ENCODE assay signal across 11 cellular contexts in genomic region chr6:331622-332521, GRCh38. TPM values are rescaled to one million over a fixed set of nuclear protein-coding genes. Genes with fewer than 3 reads are reported as not detected.
DNase-seq lines count a peak whose midpoint lies in the region; ATAC-seq and TF ChIP-seq lines count a peak whose summit lies in the region.
"Had no signal": no experiment of that assay in that cellular context is flagged by ENCODE, and none has a peak within 500 bp of the region (broad histone marks: within the 10 kb centered on the region; RNA-seq: fewer than 3 reads in every experiment).

No MANE protein-coding gene starts in this region.

- H3K27ac ChIP-seq in HEK293 (ENCODE audit: extremely low read depth, low read depth, low read length): no peak overlapping the region
- H3K27ac ChIP-seq: esophagus squamous epithelium had no signal

- ATAC-seq in activated T-cell treated with anti-CD3 and anti-CD28 coated beads, Interleukin-2, amount 50 U/mL, for 72 hours (replicated peaks in 1 of 2): peak; percentile 19 to 29
- ATAC-seq in HG03520 (IDR thresholded peaks at IDR 0.05; ENCODE audit: unreplicated experiment): peak; percentile 34
- peak; percentile 51 to 65 for ATAC-seq in stimulated activated naive B cell treated with anti-CD40 and anti-IgM and Interleukin-4, amounts not matched to agents 10 μg/mL and 1 μg/mL and 100 μg/mL, for 72 hours (replicated peaks)
- ATAC-seq in T-cell (replicated peaks in 1 of 4): no peak
- ATAC-seq: HCT116 had no signal

- peaks cover 0 to 1% of the 10 kb centered on the region in 2 donors for H3K36me3 Mint-ChIP-seq in activated T-cell treated with anti-CD3 and anti-CD28 coated beads, Interleukin-2, amount 50 U/mL, for 72 hours (ENCODE audit: insufficient read depth in 2 of 2)
- peaks cover 17 to 20% of the 10 kb centered on the region in 2 donors for H3K36me3 Mint-ChIP-seq in stimulated activated naive B cell treated with anti-CD40 and anti-IgM and Interleukin-4, amounts not matched to agents 10 μg/mL and 1 μg/mL and 100 μg/mL, for 72 hours
- H3K36me3 Mint-ChIP-seq in T-cell: no peaks in the 10 kb centered on the region

- H3K4me1 Mint-ChIP-seq in activated T-cell treated with anti-CD3 and anti-CD28 coated beads, Interleukin-2, amount 50 U/mL, for 72 hours (ENCODE audit: low read depth): peaks cover 8% of the 10 kb centered on the region
- H3K4me1 Mint-ChIP-seq in stimulated activated naive B cell treated with anti-CD40 and anti-IgM and Interleukin-4, amounts not matched to agents 10 μg/mL and 1 μg/mL and 100 μg/mL, for 72 hours: peaks cover 14 to 19% of the 10 kb centered on the region in 2 donors
- peaks cover 12 to 21% (median 12%) of the 10 kb centered on the region in 3 donors for H3K4me1 Mint-ChIP-seq in T-cell

- no peak for DNase-seq in activated T-cell treated with anti-CD3 and anti-CD28 coated beads, Interleukin-2, amount 50 U/mL, for 72 hours
- DNase-seq in activated T-cell treated with anti-CD3 and anti-CD28 coated beads for 4 hours (no peak), OCI-M1 (lab: John Stamatoyannopoulos, UW) (no peak), T-cell (no peak)
- no peak for DNase-seq in stimulated activated naive B cell treated with anti-CD40 and anti-IgM and Interleukin-4, amounts not matched to agents 10 μg/mL and 1 μg/mL and 100 μg/mL, for 72 hours
- no peak for DNase-seq in stimulated activated CD4-positive, alpha-beta T cell treated with anti-CD3 and anti-CD28 coated beads, Interleukin-2, amount 100 ng/mL, for 24 hours
- DNase-seq: activated naive CD4-positive, alpha-beta T cell treated with anti-CD3 and anti-CD28 coated beads, Interleukin-2, amount 10 ng/mL, durations not matched to agents 7 days and 5 days; esophagus squamous epithelium had no signal

- H3K9me3 Mint-ChIP-seq in activated T-cell treated with anti-CD3 and anti-CD28 coated beads, Interleukin-2, amount 50 U/mL, for 72 hours: no peaks in the 10 kb centered on the region
- no peaks in the 10 kb centered on the region for H3K9me3 Mint-ChIP-seq in stimulated activated naive B cell treated with anti-CD40 and anti-IgM and Interleukin-4, amounts not matched to agents 10 μg/mL and 1 μg/mL and 100 μg/mL, for 72 hours
- H3K9me3 Mint-ChIP-seq in T-cell: no peaks in the 10 kb centered on the region
- H3K9me3 Mint-ChIP-seq: activated naive CD4-positive, alpha-beta T cell treated with anti-CD3 and anti-CD28 coated beads, Interleukin-2, amount 10 ng/mL, durations not matched to agents 7 days and 5 days had no signal

- no peak overlapping the region for H3K4me3 Mint-ChIP-seq in activated T-cell treated with anti-CD3 and anti-CD28 coated beads, Interleukin-2, amount 50 U/mL, for 72 hours
- no peak overlapping the region for H3K4me3 Mint-ChIP-seq in stimulated activated naive B cell treated with anti-CD40 and anti-IgM and Interleukin-4, amounts not matched to agents 10 μg/mL and 1 μg/mL and 100 μg/mL, for 72 hours
- no peak overlapping the region for H3K4me3 Mint-ChIP-seq in T-cell
- H3K4me3 Mint-ChIP-seq: activated naive CD4-positive, alpha-beta T cell treated with anti-CD3 and anti-CD28 coated beads, Interleukin-2, amount 10 ng/mL, durations not matched to agents 7 days and 5 days had no signal

- H3K27ac Mint-ChIP-seq in activated T-cell treated with anti-CD3 and anti-CD28 coated beads, Interleukin-2, amount 50 U/mL, for 72 hours: no peak overlapping the region
- H3K27ac Mint-ChIP-seq in stimulated activated naive B cell treated with anti-CD40 and anti-IgM and Interleukin-4, amounts not matched to agents 10 μg/mL and 1 μg/mL and 100 μg/mL, for 72 hours: no peak overlapping the region
- H3K27ac Mint-ChIP-seq in T-cell: no peak overlapping the region
- H3K27ac Mint-ChIP-seq: activated naive CD4-positive, alpha-beta T cell treated with anti-CD3 and anti-CD28 coated beads, Interleukin-2, amount 10 ng/mL, durations not matched to agents 7 days and 5 days had no signal

- peaks cover 35% of the 10 kb centered on the region for H3K4me1 ChIP-seq in HEK293 (ENCODE audit: control insufficient read depth, insufficient read depth, low read length)

- peak; percentile 20; the same call in 1 of the 2 replicates for TF ChIP-seq CTCF in HEK293 (tag by site-specific recombination; IDR thresholded peaks at IDR 0.05)

- H3K9me3 ChIP-seq in HEK293 (ENCODE audit: control insufficient read depth, insufficient read depth, low read depth, low read length): no peaks in the 10 kb centered on the region
- H3K9me3 ChIP-seq: esophagus squamous epithelium had no signal

- CTCF ChIA-PET in HEK293 (lab: Yijun Ruan, JAX): interaction anchor here (0.5 to 2.8 kb wide), 6 partner anchors 9 to 1193 kb away, joined by 3 to 12 read pairs (median 4); no protein-coding TSS in a partner anchor
- CTCF ChIA-PET in T-cell (lab: Charles Lee): interaction anchor here in 1 of 2 donors (0.7 kb wide), 1 partner anchor 61 kb away, joined by 5 read pairs; no protein-coding TSS in a partner anchor

- no peaks in the 10 kb centered on the region for H3K27me3 Mint-ChIP-seq in activated T-cell treated with anti-CD3 and anti-CD28 coated beads, Interleukin-2, amount 50 U/mL, for 72 hours (ENCODE audit: low read depth)
- H3K27me3 Mint-ChIP-seq in stimulated activated naive B cell treated with anti-CD40 and anti-IgM and Interleukin-4, amounts not matched to agents 10 μg/mL and 1 μg/mL and 100 μg/mL, for 72 hours: no peaks in the 10 kb centered on the region
- no peaks in the 10 kb centered on the region for H3K27me3 Mint-ChIP-seq in T-cell

- POLR2A ChIA-PET in HEK293 (lab: Yijun Ruan, JAX) (interaction anchor here (0.6 kb wide), 1 partner anchor 32 kb away, joined by 6 read pairs; no protein-coding TSS in a partner anchor), T-cell (lab: Charles Lee) (interaction anchor here in 1 of 2 donors (0.6 kb wide), 1 partner anchor 9 kb away, joined by 3 read pairs; no protein-coding TSS in a partner anchor)

- H3K36me3 ChIP-seq in HEK293 (ENCODE audit: control insufficient read depth in 2 of 2, insufficient read depth in 1 of 2, low read length in 2 of 2): no peaks in the 10 kb centered on the region

- no peak overlapping the region for H3K4me3 ChIP-seq in HEK293 (ENCODE audit: low read depth, low read length)
- H3K4me3 ChIP-seq: esophagus squamous epithelium had no signal

TF ChIP-seq in HEK293, 187 proteins besides CTCF, POLR2A, EP300 and RAD21:
- TF ChIP-seq ZBTB17 (tag by site-specific recombination; IDR thresholded peaks at IDR 0.05): 0 out of 2 replicates have a peak, but pooled peaks have one; percentile 20
- no peak for TF ChIP-seq ZNF211 (tag by site-specific recombination; IDR thresholded peaks at IDR 0.05; ENCODE audit: low read depth)
- TF ChIP-seq ZNF114 (tag by site-specific recombination; IDR thresholded peaks at IDR 0.05): no peak
- peak; percentile 10; the same call in 1 of the 2 replicates for TF ChIP-seq SCRT2 (tag by site-specific recombination; IDR thresholded peaks at IDR 0.05)
- no peak for TF ChIP-seq RBAK (tag by site-specific recombination; IDR thresholded peaks at IDR 0.05)
- TF ChIP-seq ZNF654 (tag by site-specific recombination; IDR thresholded peaks at IDR 0.05; ENCODE audit: low read depth): no peak
- no peak for TF ChIP-seq ZNF747 (tag by site-specific recombination; IDR thresholded peaks at IDR 0.05)
- TF ChIP-seq ZNF416 (tag by site-specific recombination; IDR thresholded peaks at IDR 0.05): no peak
- no peak for TF ChIP-seq ZNF202 (tag by site-specific recombination; IDR thresholded peaks at IDR 0.05; ENCODE audit: borderline replicate concordance)
- no peak for TF ChIP-seq TRIM28 (IDR thresholded peaks at IDR 0.05; ENCODE audit: borderline replicate concordance, low read length)
- TF ChIP-seq ZIC2 (tag by site-specific recombination; IDR thresholded peaks at IDR 0.05): peak; percentile 68
- peak; percentile 66 for TF ChIP-seq EGR2 (tag by site-specific recombination; IDR thresholded peaks at IDR 0.05; ENCODE audit: low read depth)
- no peak for TF ChIP-seq OSR2 (tag by site-specific recombination; IDR thresholded peaks at IDR 0.05)
- no peak for TF ChIP-seq ZNF354C (tag by site-specific recombination; IDR thresholded peaks at IDR 0.05; ENCODE audit: borderline replicate concordance, low read depth)
- no peak for TF ChIP-seq SCRT1 (tag by site-specific recombination; IDR thresholded peaks at IDR 0.05; ENCODE audit: borderline replicate concordance)
- TF ChIP-seq YY1 (tag by site-specific recombination; IDR thresholded peaks at IDR 0.05): peak; percentile 52; the same call in 1 of the 2 replicates
- TF ChIP-seq ZNF18 (tag by site-specific recombination; IDR thresholded peaks at IDR 0.05): peak; percentile 14; the same call in 1 of the 2 replicates
- no peak for TF ChIP-seq KLF7 (tag by site-specific recombination; IDR thresholded peaks at IDR 0.05; ENCODE audit: borderline replicate concordance)
- TF ChIP-seq ZFHX2 (tag by site-specific recombination; conservative IDR thresholded peaks at IDR 0.05): peak; percentile 62

RNA-seq across cellular contexts. Expression of gene DUSP22, which starts 39.6 kb away (rescaled TPM):
- total RNA-seq in activated T-cell treated with anti-CD3 and anti-CD28 coated beads, Interleukin-2, amount 50 U/mL, for 72 hours: 10 to 100 TPM; 43.6 to 48.6 TPM
- total RNA-seq in T-cell: 10 to 100 TPM; 32.0 to 52.4 (median 42.1) TPM

RNA-seq across cellular contexts. Expression of gene IRF4, which starts 59.7 kb away (rescaled TPM):
- total RNA-seq in activated T-cell treated with anti-CD3 and anti-CD28 coated beads, Interleukin-2, amount 50 U/mL, for 72 hours: 100 to 1,000 TPM; 554 to 602 TPM
- 10 to 100 TPM; 16.9 to 67.2 (median 28.4) TPM for total RNA-seq in T-cell

Comparison
In these comparisons a context has a peak if more than half of its experiments do, and no peak if none do; other contexts are left out.
1. ATAC-seq: peak in activated T-cell treated with anti-CD3 and anti-CD28 coated beads, Interleukin-2, amount 50 U/mL, for 72 hours (2 of 2), HG03520 (single experiment) and stimulated activated naive B cell treated with anti-CD40 and anti-IgM and Interleukin-4, amounts not matched to agents 10 μg/mL and 1 μg/mL and 100 μg/mL, for 72 hours (2 of 2); none in T-cell (0 of 4).
2. RNA of gene IRF4, which starts 59.7 kb away (total RNA-seq): 554 to 602 TPM in activated T-cell treated with anti-CD3 and anti-CD28 coated beads, Interleukin-2, amount 50 U/mL, for 72 hours; 16.9 to 67.2 TPM in T-cell; every median in the first group is over 4 times any median in the second.